ENCODE assay signal across 24 cellular contexts in genomic region chr13:21684576-21684975, GRCh38.
"Had no signal": no experiment of that assay in that cellular context is flagged by ENCODE, and none has a peak within 500 bp of the region (broad histone marks: within the 10 kb centered on the region; RNA-seq: fewer than 3 reads in every experiment).

No MANE protein-coding gene starts in this region.

- FAIRE-seq: pancreas, small intestine, urothelium cell line had no signal

- H3K4me3 ChIP-seq: ascending aorta, pancreas, prostate gland, thoracic aorta had no signal

- DNase-seq: activated CD4-positive, alpha-beta T cell treated with anti-CD3 and anti-CD28 coated beads for 36 hours; activated CD4-positive, CD25-positive, alpha-beta regulatory T cell; activated CD8-positive, alpha-beta memory T cell treated with anti-CD3 and anti-CD28 coated beads, Interleukin-2, amount 10 ng/mL, durations not matched to agents 7 days and 5 days; activated CD8-positive, alpha-beta T cell treated with anti-CD3 and anti-CD28 coated beads, Interleukin-2, amount 10 ng/mL, durations not matched to agents 7 days and 5 days; activated naive CD4-positive, alpha-beta T cell; activated T-cell treated with anti-CD3 and anti-CD28 coated beads, Interleukin-2, amount 50 U/mL, for 48 hours; brain microvascular endothelial cell; central memory CD4-positive, alpha-beta T cell; endodermal cell; foreskin melanocyte; left cardiac atrium; left ventricle myocardium superior; midbrain; naive thymus-derived CD4-positive, alpha-beta T cell; nucleus accumbens; pancreas; retina; small intestine; stimulated activated CD4-positive, alpha-beta T cell treated with anti-CD3 and anti-CD28 coated beads, Interleukin-4, amount 100 ng/mL, for 24 hours; trophoblast cell had no signal
